Comparison of ENCODE assay signal across 29 cellular contexts in genomic region chr1:228373004-228373680, GRCh38. TPM values are rescaled to one million over a fixed set of nuclear protein-coding genes. Genes with fewer than 3 reads are reported as not detected.
DNase-seq lines count a peak whose midpoint lies in the region; ATAC-seq and TF ChIP-seq lines count a peak whose summit lies in the region.
"Had no signal": no experiment of that assay in that cellular context is flagged by ENCODE, and none has a peak within 500 bp of the region (broad histone marks: within the 10 kb centered on the region; RNA-seq: fewer than 3 reads in every experiment).

No MANE protein-coding gene starts in this region.

- no peaks in the 10 kb centered on the region for H3K79me2 ChIP-seq in osteoblast (ENCODE audit: insufficient read depth, low read length)

- TF ChIP-seq CTCF in cardiac muscle cell (IDR thresholded peaks at IDR 0.05; ENCODE audit: low read depth, low read length), result no peak
- TF ChIP-seq CTCF in glutamatergic neuron (IDR thresholded peaks at IDR 0.05; ENCODE audit: partially characterized antibody, unreplicated experiment), result no peak
- TF ChIP-seq CTCF in osteoblast (IDR thresholded peaks at IDR 0.05; ENCODE audit: extremely low read depth, low read depth, low read length), result no peak

- peaks cover 32% of the 10 kb centered on the region for H3K36me3 ChIP-seq in cardiac muscle cell
- no peaks in the 10 kb centered on the region for H3K36me3 ChIP-seq in osteoblast (ENCODE audit: insufficient read depth, low read length)
- H3K36me3 ChIP-seq: ascending aorta, left lung, suprapubic skin had no signal

- intact Hi-C loops in left cardiac atrium (cut with DNase I), result no loop called here

- ATAC-seq in left cardiac atrium (no peak), HG03520 (IDR thresholded peaks at IDR 0.05; ENCODE audit: unreplicated experiment) (no peak)
- ATAC-seq: activated CD4-positive, alpha-beta T cell treated with anti-CD3 and anti-CD28 coated beads for 36 hours; CD8-positive, alpha-beta T cell; naive thymus-derived CD8-positive, alpha-beta T cell had no signal

- H3K9me3 ChIP-seq in cardiac muscle cell (ENCODE audit: low read depth) (no peaks in the 10 kb centered on the region), osteoblast (ENCODE audit: low read depth, low read length) (no peaks in the 10 kb centered on the region)
- H3K9me3 ChIP-seq: ascending aorta, esophagus muscularis mucosa, left lung, suprapubic skin had no signal

- peaks cover 4% of the 10 kb centered on the region for H3K9me3 Mint-ChIP-seq in glutamatergic neuron (ENCODE audit: unreplicated experiment)
- H3K9me3 Mint-ChIP-seq: activated naive CD8-positive, alpha-beta T cell treated with anti-CD3 and anti-CD28 coated beads for 36 hours; CD8-positive, alpha-beta T cell; endodermal cell; naive thymus-derived CD8-positive, alpha-beta T cell had no signal

- no peaks in the 10 kb centered on the region for H3K27me3 Mint-ChIP-seq in glutamatergic neuron (ENCODE audit: unreplicated experiment)
- H3K27me3 Mint-ChIP-seq: activated CD4-positive, alpha-beta T cell treated with anti-CD3 and anti-CD28 coated beads for 36 hours; activated naive CD8-positive, alpha-beta T cell treated with anti-CD3 and anti-CD28 coated beads for 36 hours had no signal

- no peak overlapping the region for H3K4me2 ChIP-seq in osteoblast (ENCODE audit: insufficient read depth, low read length)

- H3K4me3 ChIP-seq in cardiac muscle cell, result no peak overlapping the region
- no peak overlapping the region for H3K4me3 ChIP-seq in osteoblast (ENCODE audit: insufficient read depth, low read length)
- H3K4me3 ChIP-seq: ascending aorta, esophagus muscularis mucosa, left lung, SK-N-MC, suprapubic skin had no signal

- H3K4me3 Mint-ChIP-seq in glutamatergic neuron (ENCODE audit: unreplicated experiment), result no peak overlapping the region
- H3K4me3 Mint-ChIP-seq: activated CD4-positive, alpha-beta T cell treated with anti-CD3 and anti-CD28 coated beads for 36 hours; activated naive CD8-positive, alpha-beta T cell treated with anti-CD3 and anti-CD28 coated beads for 36 hours; CD8-positive, alpha-beta T cell; endodermal cell; naive thymus-derived CD8-positive, alpha-beta T cell had no signal

- H3K27ac ChIP-seq in cardiac muscle cell (peak overlapping the region; percentile 57), osteoblast (ENCODE audit: low read depth, low read length) (no peak overlapping the region)
- H3K27ac ChIP-seq: ascending aorta, left lung, SK-N-MC, suprapubic skin had no signal

- H3K27ac Mint-ChIP-seq in glutamatergic neuron (ENCODE audit: unreplicated experiment), result no peak overlapping the region
- H3K27ac Mint-ChIP-seq: activated CD4-positive, alpha-beta T cell treated with anti-CD3 and anti-CD28 coated beads for 36 hours; activated naive CD8-positive, alpha-beta T cell treated with anti-CD3 and anti-CD28 coated beads for 36 hours; CD8-positive, alpha-beta T cell; endodermal cell had no signal

- peaks cover 32% of the 10 kb centered on the region for H3K4me1 ChIP-seq in cardiac muscle cell (ENCODE audit: low read depth)
- H3K4me1 ChIP-seq in osteoblast (ENCODE audit: insufficient read depth, low read length), result peaks cover 5% of the 10 kb centered on the region
- H3K4me1 ChIP-seq: left lung had no signal

- H3K27me3 ChIP-seq in cardiac muscle cell, result no peaks in the 10 kb centered on the region
- H3K27me3 ChIP-seq in osteoblast (ENCODE audit: insufficient read depth, low read length), result no peaks in the 10 kb centered on the region
- H3K27me3 ChIP-seq: ascending aorta, suprapubic skin had no signal

- no peak overlapping the region for H2AFZ ChIP-seq in osteoblast (ENCODE audit: low read length)

- DNase-seq in cardiac muscle cell (ENCODE audit: low read depth in 1 of 2, low spot score in 1 of 2) (no peak), left cardiac atrium (no peak), glutamatergic neuron (peak; percentile 17), osteoblast (ENCODE audit: insufficient read length, low spot score, missing footprints) (peak; percentile 91), COLO668 (lab: John Stamatoyannopoulos, UW; ENCODE audit: unreplicated experiment) (no peak), AML-193 (lab: John Stamatoyannopoulos, UW) (no peak)
- DNase-seq in stimulated activated CD4-positive, alpha-beta T cell treated with anti-CD3 and anti-CD28 coated beads, Interleukin-4, amount 100 ng/mL, for 1 hour, result no peak
- DNase-seq: activated CD4-positive, alpha-beta T cell treated with anti-CD3 and anti-CD28 coated beads for 36 hours; activated effector memory CD4-positive, alpha-beta T cell treated with anti-CD3 and anti-CD28 coated beads, Interleukin-2, amount 50 U/mL, for 16 hours; activated naive CD8-positive, alpha-beta T cell treated with anti-CD3 and anti-CD28 coated beads for 36 hours; activated T-cell treated with anti-CD3 and anti-CD28 coated beads, Interleukin-2, amount 50 U/mL, for 1 hour; caudate nucleus; endodermal cell; foreskin melanocyte; midbrain; NCI-H446; retina; stimulated activated CD4-positive, alpha-beta T cell treated with anti-CD3 and anti-CD28 coated beads, Interleukin-4, amount 100 ng/mL, for 4 hours; stimulated activated naive CD4-positive, alpha-beta T cell had no signal

- H3K4me1 Mint-ChIP-seq in glutamatergic neuron (ENCODE audit: low read depth, unreplicated experiment), result no peaks in the 10 kb centered on the region
- H3K4me1 Mint-ChIP-seq: activated naive CD8-positive, alpha-beta T cell treated with anti-CD3 and anti-CD28 coated beads for 36 hours had no signal

- H4K20me1 ChIP-seq in osteoblast (ENCODE audit: insufficient read depth, low read length), result no peaks in the 10 kb centered on the region

- H3K36me3 Mint-ChIP-seq in glutamatergic neuron (ENCODE audit: unreplicated experiment), result no peaks in the 10 kb centered on the region
- H3K36me3 Mint-ChIP-seq: activated naive CD8-positive, alpha-beta T cell treated with anti-CD3 and anti-CD28 coated beads for 36 hours; CD8-positive, alpha-beta T cell; naive thymus-derived CD8-positive, alpha-beta T cell had no signal

RNA-seq across cellular contexts. Expression of gene TRIM11, which starts 33.5 kb away (rescaled TPM):
- total RNA-seq in cardiac muscle cell, result 32.4 and 43.2 TPM in 2 replicates
- 16.4 and 18.5 TPM in 2 replicates for polyA plus RNA-seq in cardiac muscle cell
- total RNA-seq in left cardiac atrium, result 1 to 10 TPM; 9.0 to 9.5 TPM
- 41.0 TPM for total RNA-seq in glutamatergic neuron (ENCODE audit: unreplicated experiment)
- 22.1 and 25.7 TPM in 2 replicates for total RNA-seq in osteoblast

RNA-seq across cellular contexts. Expression of gene TRIM17, which starts 43.5 kb away (rescaled TPM):
- 6.7 and 17.9 TPM in 2 replicates for total RNA-seq in cardiac muscle cell
- polyA plus RNA-seq in cardiac muscle cell, result 11.8 and 15.0 TPM in 2 replicates
- under 1 TPM; 0.42 to 0.88 TPM for total RNA-seq in left cardiac atrium
- total RNA-seq in glutamatergic neuron (ENCODE audit: unreplicated experiment), result not detected
- under 0.01 TPM in 1 of 2 replicates, not detected in the other for total RNA-seq in osteoblast
- total RNA-seq: A172, ascending aorta, esophagus muscularis mucosa, H4 had no signal

Comparison
In these comparisons a context has a peak if more than half of its experiments do, and no peak if none do; other contexts are left out.
1. DNase-seq: peak in glutamatergic neuron (single experiment) and osteoblast (single experiment); none in cardiac muscle cell (0 of 2), left cardiac atrium (single experiment), COLO668 (single experiment), AML-193 (0 of 2) and stimulated activated CD4-positive, alpha-beta T cell treated with anti-CD3 and anti-CD28 coated beads, Interleukin-4, amount 100 ng/mL, for 1 hour (single experiment).